25 cellular contexts compared by ENCODE assay signal in genomic region chr18:78895207-78896001, GRCh38.
"Had no signal": no experiment of that assay in that cellular context is flagged by ENCODE, and none has a peak within 500 bp of the region (broad histone marks: within the 10 kb centered on the region; RNA-seq: fewer than 3 reads in every experiment).

No MANE protein-coding gene starts in this region.

- H3K4me1 ChIP-seq: left lung, lower lobe of right lung, neural progenitor cell, sigmoid colon, spleen, suprapubic skin, tibial artery, upper lobe of right lung had no signal

- H3K27ac Mint-ChIP-seq: mesothelial cell of epicardium; naive B cell; natural killer cell; nephron progenitor cell; neural progenitor cell; progenitor cell of endocrine pancreas; stimulated activated effector memory CD8-positive, alpha-beta T cell treated with anti-CD3 and anti-CD28 coated beads, Interleukin-12 subunit alpha, Interleukin-12 subunit beta, amount 100 ng/mL, for 72 hours; stimulated activated naive CD8-positive, alpha-beta T cell treated with anti-CD3 and anti-CD28 coated beads, Interleukin-15, Interleukin-2, amounts not matched to agents 100 ng/mL and 50 ng/mL, for 24 hours had no signal

- H3K4me3 ChIP-seq: left lung, lower lobe of right lung, neural progenitor cell, ovary, sigmoid colon, spleen, suprapubic skin, thoracic aorta, tibial artery, upper lobe of right lung had no signal

- H3K27me3 ChIP-seq: left lung, neural progenitor cell, ovary, sigmoid colon, spleen, tibial artery, upper lobe of right lung had no signal

- H3K4me2 ChIP-seq: neural progenitor cell had no signal

- ATAC-seq: left colon; left lung; lower lobe of right lung; natural killer cell; right cardiac atrium; stimulated activated effector memory CD8-positive, alpha-beta T cell treated with anti-CD3 and anti-CD28 coated beads, Interleukin-12 subunit alpha, Interleukin-12 subunit beta, amount 100 ng/mL, for 72 hours; upper lobe of right lung had no signal

- H3K27me3 Mint-ChIP-seq: stimulated activated naive CD8-positive, alpha-beta T cell treated with anti-CD3 and anti-CD28 coated beads, Interleukin-15, Interleukin-2, amounts not matched to agents 100 ng/mL and 50 ng/mL, for 24 hours had no signal

- H3K36me3 ChIP-seq: left lung, lower lobe of right lung, neural progenitor cell, ovary, sigmoid colon, spleen, suprapubic skin, thoracic aorta, tibial artery, upper lobe of right lung had no signal

- H3K9ac ChIP-seq: neural progenitor cell had no signal

- DNase-seq: hippocampal formation; kidney; left colon; lower lobe of right lung; mesendoderm; naive B cell; natural killer cell; nephron progenitor cell; ovary; right cardiac atrium; sigmoid colon; small intestine; stimulated activated CD4-positive, alpha-beta T cell treated with anti-CD3 and anti-CD28 coated beads, Interleukin-4, amount 100 ng/mL, for 24 hours; stimulated activated naive CD4-positive, alpha-beta T cell; tibial artery; upper lobe of right lung had no signal

- H3K9me3 Mint-ChIP-seq: natural killer cell; stimulated activated effector memory CD8-positive, alpha-beta T cell treated with anti-CD3 and anti-CD28 coated beads, Interleukin-12 subunit alpha, Interleukin-12 subunit beta, amount 100 ng/mL, for 72 hours; stimulated activated naive CD8-positive, alpha-beta T cell treated with anti-CD3 and anti-CD28 coated beads, Interleukin-15, Interleukin-2, amounts not matched to agents 100 ng/mL and 50 ng/mL, for 24 hours had no signal

- H3K27ac ChIP-seq: left lung, lower lobe of right lung, neural progenitor cell, ovary, sigmoid colon, spleen, suprapubic skin, thoracic aorta, tibial artery, upper lobe of right lung had no signal

- H3K9me3 ChIP-seq: lower lobe of right lung, ovary, thoracic aorta, tibial artery, upper lobe of right lung had no signal

- H3K36me3 Mint-ChIP-seq: mesothelial cell of epicardium; natural killer cell; neural progenitor cell; stimulated activated effector memory CD8-positive, alpha-beta T cell treated with anti-CD3 and anti-CD28 coated beads, Interleukin-12 subunit alpha, Interleukin-12 subunit beta, amount 100 ng/mL, for 72 hours had no signal

- H3K4me3 Mint-ChIP-seq: mesothelial cell of epicardium; naive B cell; natural killer cell; nephron progenitor cell; neural progenitor cell; stimulated activated effector memory CD8-positive, alpha-beta T cell treated with anti-CD3 and anti-CD28 coated beads, Interleukin-12 subunit alpha, Interleukin-12 subunit beta, amount 100 ng/mL, for 72 hours; stimulated activated naive CD8-positive, alpha-beta T cell treated with anti-CD3 and anti-CD28 coated beads, Interleukin-15, Interleukin-2, amounts not matched to agents 100 ng/mL and 50 ng/mL, for 24 hours had no signal

- H3K4me1 Mint-ChIP-seq: mesothelial cell of epicardium; naive B cell; natural killer cell; nephron progenitor cell; neural progenitor cell; stimulated activated effector memory CD8-positive, alpha-beta T cell treated with anti-CD3 and anti-CD28 coated beads, Interleukin-12 subunit alpha, Interleukin-12 subunit beta, amount 100 ng/mL, for 72 hours had no signal

- H2AFZ ChIP-seq: neural progenitor cell had no signal
